In the genomic region with DNA sequence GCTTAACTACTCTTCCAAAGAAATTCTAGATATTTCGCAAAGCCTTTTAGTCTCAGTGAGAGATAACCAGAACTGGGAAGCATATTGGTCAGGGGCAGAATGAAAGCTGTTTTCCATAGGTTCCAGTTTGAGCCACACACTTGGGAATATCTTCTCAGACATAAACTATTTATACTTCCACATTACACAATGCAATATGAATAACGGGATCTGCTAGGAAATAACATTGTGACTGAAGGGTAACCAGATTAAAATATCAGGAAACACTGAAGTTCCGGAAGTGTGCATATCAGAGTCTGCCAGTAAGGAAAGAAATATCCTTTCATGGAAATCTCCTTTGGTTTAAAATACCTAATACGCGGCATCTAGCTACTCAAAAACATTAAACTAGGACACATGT, we compare ENCODE assay signal across 26 cellular contexts. TPM values are rescaled to one million over a fixed set of nuclear protein-coding genes. Genes with fewer than 3 reads are reported as not detected.
DNase-seq lines count a peak whose midpoint lies in the region; ATAC-seq and TF ChIP-seq lines count a peak whose summit lies in the region.
"Had no signal": no experiment of that assay in that cellular context is flagged by ENCODE, and none has a peak within 500 bp of the region (broad histone marks: within the 10 kb centered on the region; RNA-seq: fewer than 3 reads in every experiment).

No MANE protein-coding gene starts in this region.

- H3K27ac ChIP-seq in lung (ENCODE audit: low read depth in 1 of 2, low read length in 1 of 2) (peak overlapping the region in 1 of 2 donors; percentile 45), subcutaneous abdominal adipose tissue (ENCODE audit: low read depth, low read length) (peak overlapping the region; percentile 56)
- H3K27ac ChIP-seq: C4-2B, colonic mucosa, epithelial cell of prostate, KMS-11, SJCRH30, tibial artery had no signal

- no peaks in the 10 kb centered on the region for H3K27me3 Mint-ChIP-seq in activated naive CD8-positive, alpha-beta T cell
- H3K27me3 Mint-ChIP-seq in activated naive CD8-positive, alpha-beta T cell treated with anti-CD3 and anti-CD28 coated beads, Interleukin-2, amount 50 U/mL, for 24 hours, result no peaks in the 10 kb centered on the region
- H3K27me3 Mint-ChIP-seq in WTC11 (ENCODE audit: low read depth), result no peaks in the 10 kb centered on the region
- H3K27me3 Mint-ChIP-seq: activated CD4-positive, alpha-beta T cell treated with anti-CD3 and anti-CD28 coated beads, Interleukin-2, amount 10 ng/mL, durations not matched to agents 7 days and 5 days; activated naive CD4-positive, alpha-beta T cell treated with anti-CD3 and anti-CD28 coated beads, Interleukin-2, amount 10 ng/mL, durations not matched to agents 7 days and 5 days had no signal

- H3K4me3 Mint-ChIP-seq in activated naive CD8-positive, alpha-beta T cell, result no peak overlapping the region
- H3K4me3 Mint-ChIP-seq in activated naive CD8-positive, alpha-beta T cell treated with anti-CD3 and anti-CD28 coated beads, Interleukin-2, amount 50 U/mL, for 24 hours, result no peak overlapping the region
- H3K4me3 Mint-ChIP-seq in WTC11, result no peak overlapping the region
- H3K4me3 Mint-ChIP-seq: activated CD4-positive, alpha-beta T cell treated with anti-CD3 and anti-CD28 coated beads, Interleukin-2, amount 10 ng/mL, durations not matched to agents 7 days and 5 days; activated naive CD4-positive, alpha-beta T cell treated with anti-CD3 and anti-CD28 coated beads, Interleukin-2, amount 10 ng/mL, durations not matched to agents 7 days and 5 days; H9 had no signal

- H3K9me3 ChIP-seq in lung (ENCODE audit: control insufficient read depth in 2 of 2, insufficient read depth in 1 of 2, low read length in 1 of 2), result no peaks in the 10 kb centered on the region
- no peaks in the 10 kb centered on the region for H3K9me3 ChIP-seq in subcutaneous abdominal adipose tissue (ENCODE audit: control insufficient read depth in 5 of 5, low read length in 5 of 5)
- H3K9me3 ChIP-seq: colonic mucosa, mucosa of descending colon, SJCRH30, tibial artery had no signal

- H3K27me3 ChIP-seq in lung (ENCODE audit: control insufficient read depth, insufficient read depth), result no peaks in the 10 kb centered on the region
- H3K27me3 ChIP-seq in subcutaneous abdominal adipose tissue (ENCODE audit: control insufficient read depth in 5 of 5, insufficient read depth in 4 of 5, low read length in 5 of 5), result no peaks in the 10 kb centered on the region
- H3K27me3 ChIP-seq: colonic mucosa, SJCRH30, tibial artery had no signal

- no peak for DNase-seq in activated naive CD8-positive, alpha-beta T cell treated with anti-CD3 and anti-CD28 coated beads, Interleukin-2, amount 50 U/mL, for 24 hours
- DNase-seq in dedifferentiated amniotic fluid mesenchymal stem cell (ENCODE audit: extremely low spot score) (peak; percentile 49), lung (ENCODE audit: low spot score) (no peak), WTC11 (ENCODE audit: low spot score) (no peak)
- DNase-seq: activated CD4-positive, alpha-beta T cell treated with anti-CD3 and anti-CD28 coated beads, Interleukin-2, amount 10 ng/mL, durations not matched to agents 7 days and 5 days; activated naive CD4-positive, alpha-beta T cell treated with anti-CD3 and anti-CD28 coated beads, Interleukin-2, amount 10 ng/mL, durations not matched to agents 7 days and 5 days; colonic mucosa; DMS53; H9; islet precursor cell; mucosa of descending colon; NCI-H1048; NCI-H2081 treated with DMSO at 0.1 percent for 48 hours; NCI-H524; occipital lobe; SJCRH30; T-helper 9 cell; tibial artery had no signal

- no peak for TF ChIP-seq CTCF in lung (IDR thresholded peaks at IDR 0.05; ENCODE audit: control extremely low read depth, extremely low read depth)
- TF ChIP-seq CTCF in WTC11 (IDR thresholded peaks at IDR 0.05), result no peak

- no peak overlapping the region for H3K4me3 ChIP-seq in lung
- no peak overlapping the region for H3K4me3 ChIP-seq in subcutaneous abdominal adipose tissue (ENCODE audit: low read depth in 1 of 5, low read length in 5 of 5)
- H3K4me3 ChIP-seq: colonic mucosa, mucosa of descending colon, SJCRH30, skin epidermis, tibial artery had no signal

- H3K9ac ChIP-seq in subcutaneous abdominal adipose tissue (ENCODE audit: low read length in 5 of 5), result no peak overlapping the region
- H3K9ac ChIP-seq: KMS-11 had no signal

- ATAC-seq in activated naive CD8-positive, alpha-beta T cell treated with anti-CD3 and anti-CD28 coated beads, Interleukin-2, amount 50 U/mL, for 24 hours, result no peak
- ATAC-seq in lung (ENCODE audit: insufficient read depth, low FRiP score), result peak; percentile 19
- no peak for ATAC-seq in WTC11
- ATAC-seq in GM18907 (IDR thresholded peaks at IDR 0.05; ENCODE audit: unreplicated experiment), result no peak
- no peak for ATAC-seq in GM18505 (IDR thresholded peaks at IDR 0.05; ENCODE audit: unreplicated experiment)
- ATAC-seq: mucosa of descending colon had no signal

- POLR2A ChIA-PET in WTC11 (lab: Charles Lee), result no interaction called here

- no peak for TF ChIP-seq POLR2A in GM18505 (IDR thresholded peaks at IDR 0.05; ENCODE audit: borderline replicate concordance, extremely low read depth, insufficient read depth, insufficient read length)

- CTCF ChIA-PET in WTC11 (lab: Charles Lee), result no interaction called here

- peak overlapping the region; percentile 59 for H3K27ac Mint-ChIP-seq in activated naive CD8-positive, alpha-beta T cell
- no peak overlapping the region for H3K27ac Mint-ChIP-seq in activated naive CD8-positive, alpha-beta T cell treated with anti-CD3 and anti-CD28 coated beads, Interleukin-2, amount 50 U/mL, for 24 hours
- H3K27ac Mint-ChIP-seq in WTC11, result no peak overlapping the region
- H3K27ac Mint-ChIP-seq: activated CD4-positive, alpha-beta T cell treated with anti-CD3 and anti-CD28 coated beads, Interleukin-2, amount 10 ng/mL, durations not matched to agents 7 days and 5 days; activated naive CD4-positive, alpha-beta T cell treated with anti-CD3 and anti-CD28 coated beads, Interleukin-2, amount 10 ng/mL, durations not matched to agents 7 days and 5 days; H9 had no signal

- H3K4me1 ChIP-seq in lung (ENCODE audit: control insufficient read depth in 2 of 2, insufficient read depth in 2 of 2, low read length in 2 of 2) (no peaks in the 10 kb centered on the region), subcutaneous abdominal adipose tissue (ENCODE audit: control insufficient read depth in 5 of 5, insufficient read depth in 5 of 5, low read length in 5 of 5) (peaks cover 0 to 13% (median 0%) of the 10 kb centered on the region in 5 donors)
- H3K4me1 ChIP-seq: colonic mucosa, SJCRH30, tibial artery had no signal

- H3K36me3 ChIP-seq in lung (ENCODE audit: control insufficient read depth in 2 of 2, insufficient read depth in 2 of 2, low read length in 2 of 2) (no peaks in the 10 kb centered on the region), subcutaneous abdominal adipose tissue (ENCODE audit: control insufficient read depth in 5 of 5, insufficient read depth in 5 of 5, low read length in 5 of 5) (no peaks in the 10 kb centered on the region)
- H3K36me3 ChIP-seq: colonic mucosa, SJCRH30, tibial artery had no signal

- no peaks in the 10 kb centered on the region for H3K9me3 Mint-ChIP-seq in activated naive CD8-positive, alpha-beta T cell (ENCODE audit: low read depth)
- no peaks in the 10 kb centered on the region for H3K9me3 Mint-ChIP-seq in activated naive CD8-positive, alpha-beta T cell treated with anti-CD3 and anti-CD28 coated beads, Interleukin-2, amount 50 U/mL, for 24 hours
- H3K9me3 Mint-ChIP-seq in WTC11, result no peaks in the 10 kb centered on the region
- H3K9me3 Mint-ChIP-seq: activated naive CD4-positive, alpha-beta T cell treated with anti-CD3 and anti-CD28 coated beads, Interleukin-2, amount 10 ng/mL, durations not matched to agents 7 days and 5 days; H9 had no signal

- WGBS in lung, 2 donors, result 32 to 38% methylated on average over 5 of the region's 5 CpGs

- peaks cover 14% of the 10 kb centered on the region for H3K36me3 Mint-ChIP-seq in activated naive CD8-positive, alpha-beta T cell
- H3K36me3 Mint-ChIP-seq in activated naive CD8-positive, alpha-beta T cell treated with anti-CD3 and anti-CD28 coated beads, Interleukin-2, amount 50 U/mL, for 24 hours (ENCODE audit: low read depth), result peaks cover 33% of the 10 kb centered on the region
- no peaks in the 10 kb centered on the region for H3K36me3 Mint-ChIP-seq in WTC11

- peaks cover 32% of the 10 kb centered on the region for H3K4me1 Mint-ChIP-seq in activated naive CD8-positive, alpha-beta T cell (ENCODE audit: low read depth)
- H3K4me1 Mint-ChIP-seq in activated naive CD8-positive, alpha-beta T cell treated with anti-CD3 and anti-CD28 coated beads, Interleukin-2, amount 50 U/mL, for 24 hours, result peaks cover 49% of the 10 kb centered on the region
- peaks cover 5% of the 10 kb centered on the region for H3K4me1 Mint-ChIP-seq in WTC11

TF ChIP-seq in WTC11, 78 proteins besides CTCF, POLR2A, EP300 and RAD21 (continues in another document):
- TF ChIP-seq MYBL2 (CRISPR knock-in tag; IDR thresholded peaks at IDR 0.05) (no peak), RORB (CRISPR knock-in tag; IDR thresholded peaks at IDR 0.05) (no peak), MXD4 (CRISPR knock-in tag; IDR thresholded peaks at IDR 0.05; ENCODE audit: borderline replicate concordance) (no peak), TEAD4 (CRISPR knock-in tag; IDR thresholded peaks at IDR 0.05) (no peak)
- TF ChIP-seq, protein P1, sequence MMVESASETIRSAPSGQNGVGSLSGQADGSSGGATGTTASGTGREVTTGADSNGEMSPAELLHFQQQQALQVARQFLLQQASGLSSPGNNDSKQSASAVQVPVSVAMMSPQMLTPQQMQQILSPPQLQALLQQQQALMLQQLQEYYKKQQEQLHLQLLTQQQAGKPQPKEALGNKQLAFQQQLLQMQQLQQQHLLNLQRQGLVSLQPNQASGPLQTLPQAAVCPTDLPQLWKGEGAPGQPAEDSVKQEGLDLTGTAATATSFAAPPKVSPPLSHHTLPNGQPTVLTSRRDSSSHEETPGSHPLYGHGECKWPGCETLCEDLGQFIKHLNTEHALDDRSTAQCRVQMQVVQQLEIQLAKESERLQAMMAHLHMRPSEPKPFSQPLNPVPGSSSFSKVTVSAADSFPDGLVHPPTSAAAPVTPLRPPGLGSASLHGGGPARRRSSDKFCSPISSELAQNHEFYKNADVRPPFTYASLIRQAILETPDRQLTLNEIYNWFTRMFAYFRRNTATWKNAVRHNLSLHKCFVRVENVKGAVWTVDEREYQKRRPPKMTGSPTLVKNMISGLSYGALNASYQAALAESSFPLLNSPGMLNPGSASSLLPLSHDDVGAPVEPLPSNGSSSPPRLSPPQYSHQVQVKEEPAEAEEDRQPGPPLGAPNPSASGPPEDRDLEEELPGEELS (CRISPR knock-in tag; IDR thresholded peaks at IDR 0.05), result no peak

RNA-seq across cellular contexts. Expression of a gene that starts 56.4 kb away (rescaled TPM):
- total RNA-seq in lung, result 10 to 100 TPM; 19.1 to 22.1 TPM
- 1 to 10 TPM; 4.2 to 9.2 TPM for polyA plus RNA-seq in lung
- total RNA-seq in WTC11 (2021), result 0.76 to 1.3 TPM (median 0.96 TPM) in 3 replicates
- total RNA-seq: H9 had no signal
